Comparison of ENCODE assay signal across 1 cellular context in genomic region chr9:128043467-128043868, GRCh38.
TF ChIP-seq lines count a peak whose summit lies in the region.

No MANE protein-coding gene starts in this region.

TF ChIP-seq in K562, 482 proteins besides CTCF, POLR2A, EP300 and RAD21 (continued from another document):
- TF ChIP-seq TAF1 (IDR thresholded peaks at IDR 0.05; ENCODE audit: control insufficient read depth, extremely low read depth, insufficient read depth, low read length, severe bottlenecking) (peak; percentile 15), GATAD2A (IDR thresholded peaks at IDR 0.05) (0 out of 2 replicates have a peak, but pooled peaks have one; percentile 11), SMAD4 (CRISPR knock-in tag; conservative IDR thresholded peaks at IDR 0.05) (0 out of 2 replicates have a peak, but pooled peaks have one; percentile 41), NCOR1 (IDR thresholded peaks at IDR 0.05) (no peak), EP400 (IDR thresholded peaks at IDR 0.05) (0 out of 2 replicates have a peak, but pooled peaks have one; percentile 19), ETV6 (IDR thresholded peaks at IDR 0.05; ENCODE audit: borderline replicate concordance in 1 of 2, low read depth in 2 of 2, low read length in 1 of 2) (no peak), ETV6 (CRISPR knock-in tag; IDR thresholded peaks at IDR 0.05; ENCODE audit: borderline replicate concordance) (no peak), CREB1 (IDR thresholded peaks at IDR 0.05) (no peak), CREB1 (CRISPR knock-in tag; IDR thresholded peaks at IDR 0.05) (0 out of 2 replicates have a peak, but pooled peaks have one; percentile 18), ATF7 (IDR thresholded peaks at IDR 0.05) (0 out of 2 replicates have a peak, but pooled peaks have one; percentile 33), GABPB1 (CRISPR knock-in tag; IDR thresholded peaks at IDR 0.05) (0 out of 2 replicates have a peak, but pooled peaks have one; percentile 24), NFIX (CRISPR knock-in tag; IDR thresholded peaks at IDR 0.05; ENCODE audit: low read depth) (no peak)
